ENCODE assay signal across 8 cellular contexts in genomic region chr6:139370047-139370706, GRCh38. TPM values are rescaled to one million over a fixed set of nuclear protein-coding genes. Genes with fewer than 3 reads are reported as not detected.
DNase-seq lines count a peak whose midpoint lies in the region; ATAC-seq, FAIRE-seq and TF ChIP-seq lines count a peak whose summit lies in the region.

No MANE protein-coding gene starts in this region.

- CTCF ChIA-PET in activated CD8-positive, alpha-beta memory T cell treated with anti-CD3 and anti-CD28 coated beads, Interleukin-2, amount 10 ng/mL, durations not matched to agents 7 days and 5 days (lab: Charles Lee) = interaction anchor here (0.6 to 2.7 kb wide), 31 partner anchors 9 to 1358 kb away, joined by 3 to 25 read pairs (median 4); no protein-coding TSS in a partner anchor
- CTCF ChIA-PET in HEK293T (lab: Yijun Ruan, JAX) = interaction anchor here (0.5 to 1.5 kb wide), 14 partner anchors 11 to 1551 kb away, joined by 3 to 6 read pairs (median 3); no protein-coding TSS in a partner anchor

- H3K9ac ChIP-seq in neural progenitor cell = no peak overlapping the region

- H3K27ac ChIP-seq in Peyer's patch (peak overlapping the region; percentile 32 to 97 (median 64)), neural progenitor cell (peak overlapping the region; percentile 99)
- peak overlapping the region; percentile 38 for H3K27ac ChIP-seq in effector memory CD4-positive, alpha-beta T cell (ENCODE audit: insufficient read depth, low read length, poor library complexity, severe bottlenecking)

- H3K36me3 Mint-ChIP-seq in activated CD8-positive, alpha-beta memory T cell treated with anti-CD3 and anti-CD28 coated beads, Interleukin-2, amount 10 ng/mL, durations not matched to agents 7 days and 5 days = peaks cover 35% of the 10 kb centered on the region
- peaks cover 28% of the 10 kb centered on the region for H3K36me3 Mint-ChIP-seq in neural progenitor cell

- H3K27me3 Mint-ChIP-seq in activated CD8-positive, alpha-beta memory T cell treated with anti-CD3 and anti-CD28 coated beads, Interleukin-2, amount 10 ng/mL, durations not matched to agents 7 days and 5 days = no peaks in the 10 kb centered on the region
- H3K27me3 Mint-ChIP-seq in neural progenitor cell (ENCODE audit: insufficient read depth, low read depth) = peaks cover 2% of the 10 kb centered on the region

- TF ChIP-seq CTCF in Peyer's patch (IDR thresholded peaks at IDR 0.05) (no peak), neural progenitor cell (IDR thresholded peaks at IDR 0.05) (no peak)

- POLR2A ChIA-PET in HEK293T (lab: Yijun Ruan, JAX) = interaction anchor here (0.6 to 1.6 kb wide), 4 partner anchors 151 to 549 kb away, joined by 3 to 4 read pairs (median 3); no protein-coding TSS in a partner anchor

- peaks cover 49% of the 10 kb centered on the region for H3K79me2 ChIP-seq in neural progenitor cell (ENCODE audit: low read depth)

- H3K4me1 Mint-ChIP-seq in activated CD8-positive, alpha-beta memory T cell treated with anti-CD3 and anti-CD28 coated beads, Interleukin-2, amount 10 ng/mL, durations not matched to agents 7 days and 5 days = peaks cover 47% of the 10 kb centered on the region
- H3K4me1 Mint-ChIP-seq in neural progenitor cell = peaks cover 53% of the 10 kb centered on the region

- H3K9me3 Mint-ChIP-seq in activated CD8-positive, alpha-beta memory T cell treated with anti-CD3 and anti-CD28 coated beads, Interleukin-2, amount 10 ng/mL, durations not matched to agents 7 days and 5 days (ENCODE audit: low read depth) = no peaks in the 10 kb centered on the region
- no peaks in the 10 kb centered on the region for H3K9me3 Mint-ChIP-seq in neural progenitor cell

- no peak for DNase-seq in activated CD8-positive, alpha-beta memory T cell treated with anti-CD3 and anti-CD28 coated beads, Interleukin-2, amount 10 ng/mL, durations not matched to agents 7 days and 5 days
- no peak for DNase-seq in activated CD8-positive, alpha-beta memory T cell treated with anti-CD3 and anti-CD28 coated beads, Interleukin-2, amount 50 U/mL, for 4 hours
- no peak for DNase-seq in Peyer's patch
- no peak for DNase-seq in effector memory CD4-positive, alpha-beta T cell
- DNase-seq in neural progenitor cell (ENCODE audit: low spot score) = peak; percentile 53
- DNase-seq in frontal cortex (ENCODE audit: low spot score in 2 of 2) = no peak
- no peak for DNase-seq in putamen (ENCODE audit: low spot score)
- no peak for DNase-seq in HEK293T (ENCODE audit: extremely low spot score)

- FAIRE-seq in frontal cortex (lab: Jason Lieb, UNC) = no peak

- no peak for TF ChIP-seq POLR2A in Peyer's patch (IDR thresholded peaks at IDR 0.05)

- peak overlapping the region; percentile 40 for H3K4me3 Mint-ChIP-seq in activated CD8-positive, alpha-beta memory T cell treated with anti-CD3 and anti-CD28 coated beads, Interleukin-2, amount 10 ng/mL, durations not matched to agents 7 days and 5 days
- peak overlapping the region; percentile 100 for H3K4me3 Mint-ChIP-seq in neural progenitor cell

- H3K4me1 ChIP-seq in Peyer's patch (peaks cover 0 to 10% (median 5%) of the 10 kb centered on the region in 4 donors), neural progenitor cell (peaks cover 51% of the 10 kb centered on the region)
- H3K4me1 ChIP-seq in effector memory CD4-positive, alpha-beta T cell (ENCODE audit: control insufficient read depth, insufficient read depth, low read length, poor library complexity, severe bottlenecking) = peaks cover 19% of the 10 kb centered on the region

- H3K36me3 ChIP-seq in Peyer's patch (peaks cover 0 to 16% (median 0%) of the 10 kb centered on the region in 3 donors), neural progenitor cell (peaks cover 17% of the 10 kb centered on the region)
- peaks cover 11% of the 10 kb centered on the region for H3K36me3 ChIP-seq in effector memory CD4-positive, alpha-beta T cell (ENCODE audit: control insufficient read depth, insufficient read depth, low read length)

- ATAC-seq in activated CD8-positive, alpha-beta memory T cell treated with anti-CD3 and anti-CD28 coated beads, Interleukin-2, amount 10 ng/mL, durations not matched to agents 7 days and 5 days = no peak

- H3K4me3 ChIP-seq in Peyer's patch (peak overlapping the region in 2 of 4 donors; percentile 36 to 77), neural progenitor cell (peak overlapping the region; percentile 96)
- peak overlapping the region; percentile 0 for H3K4me3 ChIP-seq in effector memory CD4-positive, alpha-beta T cell (ENCODE audit: insufficient read depth, low read depth, low read length, poor library complexity, severe bottlenecking)

- no peak overlapping the region for H2AFZ ChIP-seq in neural progenitor cell (replicated peaks)

- peaks cover 46% of the 10 kb centered on the region for H4K20me1 ChIP-seq in neural progenitor cell (ENCODE audit: low read depth)

- no peaks in the 10 kb centered on the region for H3K9me3 ChIP-seq in Peyer's patch
- no peaks in the 10 kb centered on the region for H3K9me3 ChIP-seq in effector memory CD4-positive, alpha-beta T cell (ENCODE audit: control insufficient read depth, low read length)
- H3K9me3 ChIP-seq in neural progenitor cell (ENCODE audit: low read depth) = no peaks in the 10 kb centered on the region

- H3K27me3 ChIP-seq in Peyer's patch = no peaks in the 10 kb centered on the region
- no peaks in the 10 kb centered on the region for H3K27me3 ChIP-seq in effector memory CD4-positive, alpha-beta T cell (replicated peaks; ENCODE audit: control insufficient read depth, insufficient read depth, low read length, poor library complexity, severe bottlenecking)
- H3K27me3 ChIP-seq in neural progenitor cell = no peaks in the 10 kb centered on the region

- peak overlapping the region; percentile 95 for H3K4me2 ChIP-seq in neural progenitor cell

- H3K27ac Mint-ChIP-seq in activated CD8-positive, alpha-beta memory T cell treated with anti-CD3 and anti-CD28 coated beads, Interleukin-2, amount 10 ng/mL, durations not matched to agents 7 days and 5 days = peak overlapping the region; percentile 81
- H3K27ac Mint-ChIP-seq in neural progenitor cell = peak overlapping the region; percentile 24

- peaks cover 84% of the 10 kb centered on the region for H3F3A ChIP-seq in neural progenitor cell (ENCODE audit: low read depth)

TF ChIP-seq in HEK293T, 16 proteins besides CTCF, POLR2A, EP300 and RAD21:
- TF ChIP-seq FOXA1 (IDR thresholded peaks at IDR 0.05) (no peak), NFRKB (IDR thresholded peaks at IDR 0.05) (no peak), SP1 (IDR thresholded peaks at IDR 0.05) (no peak), L3MBTL2 (conservative IDR thresholded peaks at IDR 0.05) (no peak), PKNOX1 (IDR thresholded peaks at IDR 0.05) (no peak), HDGF (IDR thresholded peaks at IDR 0.05; ENCODE audit: borderline replicate concordance) (no peak), SUZ12 (IDR thresholded peaks at IDR 0.05) (no peak), ELF4 (IDR thresholded peaks at IDR 0.05) (no peak), ZNF384 (IDR thresholded peaks at IDR 0.05) (no peak), FOXK2 (IDR thresholded peaks at IDR 0.05) (no peak), ARNT (IDR thresholded peaks at IDR 0.05) (no peak), LEF1 (IDR thresholded peaks at IDR 0.05; ENCODE audit: borderline replicate concordance) (no peak), FOXM1 (IDR thresholded peaks at IDR 0.05; ENCODE audit: borderline replicate concordance) (no peak), CTBP1 (IDR thresholded peaks at IDR 0.05; ENCODE audit: borderline replicate concordance) (no peak), BHLHE40 (IDR thresholded peaks at IDR 0.05; ENCODE audit: borderline replicate concordance) (no peak), TARDBP (IDR thresholded peaks at IDR 0.05) (no peak)
TF ChIP-seq in HEK293T: peak in this region for 0.

RNA-seq across cellular contexts. Expression of gene CITED2, which starts 4.3 kb away (rescaled TPM):
- 100 to 1,000 TPM; 102 to 107 TPM for total RNA-seq in activated CD8-positive, alpha-beta memory T cell treated with anti-CD3 and anti-CD28 coated beads, Interleukin-2, amount 10 ng/mL, durations not matched to agents 7 days and 5 days
- total RNA-seq in Peyer's patch (100 to 1,000 TPM in 1 of 4 donors, 10 to 100 TPM in 3; 67.7 to 122 (median 83.1) TPM), neural progenitor cell (ENCODE audit: low replicate concordance) (215 and 222 TPM in 2 replicates), frontal cortex (36.3 TPM)

Comparison
In these comparisons a context has a peak if more than half of its experiments do, and no peak if none do; other contexts are left out.
1. H3K27ac ChIP-seq: peak in every context shown above with its lines; median percentile 99 in neural progenitor cell; 64 in Peyer's patch; 38 in effector memory CD4-positive, alpha-beta T cell.